In the genomic region with DNA sequence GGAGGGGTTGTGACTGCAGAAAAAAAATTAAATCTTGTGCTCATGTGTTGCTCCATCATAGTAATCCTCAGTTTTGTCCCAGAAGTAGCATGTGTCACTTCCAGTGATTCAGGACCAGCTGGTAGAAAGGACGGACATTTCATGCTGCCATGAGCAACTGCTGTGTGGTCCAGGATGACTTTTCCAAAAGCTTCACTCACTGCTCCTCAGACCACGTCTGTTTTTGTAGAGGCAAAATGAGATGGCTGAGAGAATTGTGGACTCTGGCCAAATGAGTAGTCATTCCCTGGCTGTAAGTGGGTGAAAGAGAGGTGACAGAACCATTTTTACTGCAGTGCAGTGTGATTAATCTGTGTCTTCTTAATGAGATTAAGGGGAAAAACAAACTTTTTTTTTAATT, we compare ENCODE assay signal across 13 cellular contexts.
A peak's percentile ranks its signal among the peaks of the same experiment; 100 is the strongest.
DNase-seq lines count a peak whose midpoint lies in the region; ATAC-seq and TF ChIP-seq lines count a peak whose summit lies in the region.
"Had no signal": no experiment of that assay in that cellular context is flagged by ENCODE, and none has a peak within 500 bp of the region (broad histone marks: within the 10 kb centered on the region; RNA-seq: fewer than 3 reads in every experiment).

No MANE protein-coding gene starts in this region.

- H3K4me3 ChIP-seq in astrocyte of the spinal cord (ENCODE audit: low read depth, low read length): no peak overlapping the region
- H3K4me3 ChIP-seq in thyroid gland (replicated peaks in 1 of 3): no peak overlapping the region
- H3K4me3 ChIP-seq: transverse colon had no signal

- DNase-seq in NCI-H82 (lab: John Stamatoyannopoulos, UW) (peak; percentile 54), NCI-H82 treated with DMSO at 0.1 percent for 48 hours (lab: John Stamatoyannopoulos, UW; ENCODE audit: unreplicated experiment) (no peak), astrocyte of the spinal cord (ENCODE audit: low read depth, low spot score) (peak; percentile 78), left ventricle myocardium superior (no peak), thyroid gland (peak; percentile 4 to 29), SK-N-DZ (ENCODE audit: low spot score) (no peak)
- DNase-seq: activated CD8-positive, alpha-beta memory T cell treated with anti-CD3 and anti-CD28 coated beads, Interleukin-2, amount 50 U/mL, for 4 hours; GF-D8; natural killer cell; stimulated activated CD4-positive, alpha-beta T cell treated with anti-CD3 and anti-CD28 coated beads, Interleukin-4, amount 100 ng/mL, for 1 hour; transverse colon had no signal

- H3K4me1 ChIP-seq in thyroid gland: peaks cover 0 to 4% of the 10 kb centered on the region in 2 donors
- H3K4me1 ChIP-seq: transverse colon had no signal

- H3K9me3 ChIP-seq in thyroid gland: no peaks in the 10 kb centered on the region
- H3K9me3 ChIP-seq: transverse colon had no signal

- no peak for TF ChIP-seq CTCF in astrocyte of the spinal cord (IDR thresholded peaks at IDR 0.05; ENCODE audit: low read depth, low read length)
- no peak for TF ChIP-seq CTCF in thyroid gland (IDR thresholded peaks at IDR 0.05)

- no peak overlapping the region for H3K27ac ChIP-seq in thyroid gland
- H3K27ac ChIP-seq: transverse colon had no signal

- in situ Hi-C loops in astrocyte of the spinal cord (cut with HindIII; ENCODE audit: low sequenced_read_pairs): no loop called here

- no peaks in the 10 kb centered on the region for H3K36me3 ChIP-seq in thyroid gland
- H3K36me3 ChIP-seq: transverse colon had no signal

- 19 to 30% methylated on average over 2 of the region's 2 CpGs for WGBS in thyroid gland, 2 donors

- no peak for TF ChIP-seq POLR2A in thyroid gland (IDR thresholded peaks at IDR 0.05)

- ATAC-seq in left ventricle myocardium superior: peak; percentile 78
- ATAC-seq in HG02642 (IDR thresholded peaks at IDR 0.05; ENCODE audit: poor library complexity, unreplicated experiment): no peak
- no peak for ATAC-seq in HG03460 (IDR thresholded peaks at IDR 0.05; ENCODE audit: unreplicated experiment)
- ATAC-seq: natural killer cell had no signal

- no peaks in the 10 kb centered on the region for H3K27me3 ChIP-seq in thyroid gland
- H3K27me3 ChIP-seq: transverse colon had no signal

- intact Hi-C loops in left ventricle myocardium superior (cut with micrococcal nuclease) (no loop called here), thyroid gland (cut with DNase I) (no loop called here)

Comparison
In these comparisons a context has a peak if more than half of its experiments do, and no peak if none do; other contexts are left out.
1. DNase-seq: peak in NCI-H82 (single experiment), astrocyte of the spinal cord (single experiment) and thyroid gland (2 of 2); none in NCI-H82 treated with DMSO at 0.1 percent for 48 hours (single experiment), left ventricle myocardium superior (single experiment) and SK-N-DZ (single experiment).